8 cellular contexts compared by ENCODE assay signal in the genomic region with DNA sequence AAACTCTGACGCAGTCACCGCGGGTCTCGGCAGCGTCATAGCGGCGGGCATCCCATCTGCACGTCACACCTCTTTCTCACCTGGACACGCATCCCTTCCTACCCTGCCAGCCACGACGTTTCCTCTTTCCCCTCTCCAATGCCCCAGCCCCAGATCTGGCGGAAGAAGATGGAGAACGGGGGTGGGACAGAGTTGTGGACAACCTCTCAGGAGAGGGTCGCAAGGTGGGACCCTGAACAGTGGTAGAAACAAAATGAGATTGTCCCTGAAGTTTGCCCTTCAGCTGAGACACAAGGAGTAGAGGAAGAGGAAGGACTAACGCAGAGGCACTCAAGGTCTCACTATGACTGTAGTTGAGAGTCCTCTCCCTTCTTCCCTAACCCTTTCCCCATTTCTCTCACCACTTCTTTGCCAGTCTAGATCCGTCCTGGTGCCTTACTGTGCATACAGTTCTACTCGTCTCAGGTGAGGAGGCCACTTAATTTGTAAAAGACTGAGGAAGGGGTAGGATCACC. TPM values are rescaled to one million over a fixed set of nuclear protein-coding genes. Genes with fewer than 3 reads are reported as not detected.
DNase-seq lines count a peak whose midpoint lies in the region; ATAC-seq and TF ChIP-seq lines count a peak whose summit lies in the region.

No MANE protein-coding gene starts in this region.

- DNase-seq in activated CD4-positive, alpha-beta T cell treated with anti-CD3 and anti-CD28 coated beads, Interleukin-2, amount 10 ng/mL, durations not matched to agents 24 days and 14 days: no peak
- no peak for DNase-seq in activated CD4-positive, alpha-beta T cell treated with anti-CD3 and anti-CD28 coated beads, Interleukin-2, amount 50 U/mL, for 1 hour
- DNase-seq in activated T-helper 2 cell treated with anti-CD3 and anti-CD28 coated beads, Interferon-gamma antibody, Interleukin-2, Interleukin-4, amounts not matched to agents 10 μg/mL and 5 μg/mL and 100 μg/mL, durations not matched to agents 14 hours and 24 hours and 36 hours (ENCODE audit: low spot score): no peak
- DNase-seq in immature natural killer cell (no peak), OCI-M1 (lab: John Stamatoyannopoulos, UW) (no peak), DMS 273 (lab: John Stamatoyannopoulos, UW; ENCODE audit: unreplicated experiment) (no peak), omental fat pad (ENCODE audit: low spot score) (no peak)

- peak overlapping the region; percentile 89 to 97 (median 93) for H3K4me3 ChIP-seq in subcutaneous abdominal adipose tissue (ENCODE audit: low read depth in 1 of 5, low read length in 5 of 5)

- peak overlapping the region; percentile 74 to 97 (median 86) for H3K9ac ChIP-seq in subcutaneous abdominal adipose tissue (ENCODE audit: low read length in 5 of 5)

- H3K9me3 Mint-ChIP-seq in activated CD4-positive, alpha-beta T cell treated with anti-CD3 and anti-CD28 coated beads, Interleukin-2, amount 10 ng/mL, durations not matched to agents 24 days and 14 days: peaks cover 4% of the 10 kb centered on the region
- no peaks in the 10 kb centered on the region for H3K9me3 Mint-ChIP-seq in activated T-helper 2 cell treated with anti-CD3 and anti-CD28 coated beads, Interferon-gamma antibody, Interleukin-2, Interleukin-4, amounts not matched to agents 10 μg/mL and 5 μg/mL and 100 μg/mL, durations not matched to agents 14 hours and 24 hours and 36 hours
- H3K9me3 Mint-ChIP-seq in immature natural killer cell: no peaks in the 10 kb centered on the region

- peak overlapping the region; percentile 93 for H3K27ac Mint-ChIP-seq in activated CD4-positive, alpha-beta T cell treated with anti-CD3 and anti-CD28 coated beads, Interleukin-2, amount 10 ng/mL, durations not matched to agents 24 days and 14 days
- peak overlapping the region; percentile 85 for H3K27ac Mint-ChIP-seq in activated T-helper 2 cell treated with anti-CD3 and anti-CD28 coated beads, Interferon-gamma antibody, Interleukin-2, Interleukin-4, amounts not matched to agents 10 μg/mL and 5 μg/mL and 100 μg/mL, durations not matched to agents 14 hours and 24 hours and 36 hours
- peak overlapping the region; percentile 95 to 100 (median 98) for H3K27ac Mint-ChIP-seq in immature natural killer cell

- no peak for ATAC-seq in omental fat pad (ENCODE audit: low FRiP score)

- H3K4me3 Mint-ChIP-seq in activated CD4-positive, alpha-beta T cell treated with anti-CD3 and anti-CD28 coated beads, Interleukin-2, amount 10 ng/mL, durations not matched to agents 24 days and 14 days: peak overlapping the region; percentile 96
- H3K4me3 Mint-ChIP-seq in activated T-helper 2 cell treated with anti-CD3 and anti-CD28 coated beads, Interferon-gamma antibody, Interleukin-2, Interleukin-4, amounts not matched to agents 10 μg/mL and 5 μg/mL and 100 μg/mL, durations not matched to agents 14 hours and 24 hours and 36 hours (ENCODE audit: low read depth): peak overlapping the region; percentile 87
- peak overlapping the region; percentile 88 to 97 (median 90) for H3K4me3 Mint-ChIP-seq in immature natural killer cell

- no peak for TF ChIP-seq CTCF in omental fat pad (IDR thresholded peaks at IDR 0.05)

- peaks cover 5 to 35% (median 31%) of the 10 kb centered on the region in 5 donors for H3K4me1 ChIP-seq in subcutaneous abdominal adipose tissue (ENCODE audit: control insufficient read depth in 5 of 5, insufficient read depth in 5 of 5, low read length in 5 of 5)

- H3K27me3 ChIP-seq in subcutaneous abdominal adipose tissue (ENCODE audit: control insufficient read depth in 5 of 5, insufficient read depth in 4 of 5, low read length in 5 of 5): no peaks in the 10 kb centered on the region

- peaks cover 46% of the 10 kb centered on the region for H3K36me3 Mint-ChIP-seq in activated CD4-positive, alpha-beta T cell treated with anti-CD3 and anti-CD28 coated beads, Interleukin-2, amount 10 ng/mL, durations not matched to agents 24 days and 14 days (ENCODE audit: low read depth)
- peaks cover 50% of the 10 kb centered on the region for H3K36me3 Mint-ChIP-seq in activated T-helper 2 cell treated with anti-CD3 and anti-CD28 coated beads, Interferon-gamma antibody, Interleukin-2, Interleukin-4, amounts not matched to agents 10 μg/mL and 5 μg/mL and 100 μg/mL, durations not matched to agents 14 hours and 24 hours and 36 hours (ENCODE audit: low read depth)
- peaks cover 20 to 23% (median 22%) of the 10 kb centered on the region in 3 donors for H3K36me3 Mint-ChIP-seq in immature natural killer cell

- H3K4me1 Mint-ChIP-seq in activated CD4-positive, alpha-beta T cell treated with anti-CD3 and anti-CD28 coated beads, Interleukin-2, amount 10 ng/mL, durations not matched to agents 24 days and 14 days: peaks cover 44% of the 10 kb centered on the region
- peaks cover 42% of the 10 kb centered on the region for H3K4me1 Mint-ChIP-seq in activated T-helper 2 cell treated with anti-CD3 and anti-CD28 coated beads, Interferon-gamma antibody, Interleukin-2, Interleukin-4, amounts not matched to agents 10 μg/mL and 5 μg/mL and 100 μg/mL, durations not matched to agents 14 hours and 24 hours and 36 hours (ENCODE audit: low read depth)
- H3K4me1 Mint-ChIP-seq in immature natural killer cell: peaks cover 52 to 61% of the 10 kb centered on the region in 2 donors

- peaks cover 21 to 31% (median 29%) of the 10 kb centered on the region in 5 donors for H3K36me3 ChIP-seq in subcutaneous abdominal adipose tissue (ENCODE audit: control insufficient read depth in 5 of 5, insufficient read depth in 5 of 5, low read length in 5 of 5)

- no peaks in the 10 kb centered on the region for H3K9me3 ChIP-seq in subcutaneous abdominal adipose tissue (ENCODE audit: control insufficient read depth in 5 of 5, low read length in 5 of 5)

- intact Hi-C loops in activated CD4-positive, alpha-beta T cell treated with anti-CD3 and anti-CD28 coated beads, Interleukin-2, amount 10 ng/mL, durations not matched to agents 24 days and 14 days (cut with micrococcal nuclease): loop anchor here (2.0 to 5.0 kb wide), 2 partner anchors 230 to 260 kb away; partner anchors contain the start of genes GNL1, PPP1R11 and PRR3
- intact Hi-C loops in activated T-helper 2 cell treated with anti-CD3 and anti-CD28 coated beads, Interferon-gamma antibody, Interleukin-2, Interleukin-4, amounts not matched to agents 10 μg/mL and 5 μg/mL and 100 μg/mL, durations not matched to agents 14 hours and 24 hours and 36 hours (cut with micrococcal nuclease): loop anchor here (2.0 to 10.0 kb wide), 4 partner anchors 248 to 355 kb away; partner anchors contain the start of genes ABCF1, MRPS18B, PPP1R10 and PPP1R11

- peak overlapping the region; percentile 95 for H3K27ac ChIP-seq in subcutaneous abdominal adipose tissue (ENCODE audit: low read depth, low read length)

- no peaks in the 10 kb centered on the region for H3K27me3 Mint-ChIP-seq in activated CD4-positive, alpha-beta T cell treated with anti-CD3 and anti-CD28 coated beads, Interleukin-2, amount 10 ng/mL, durations not matched to agents 24 days and 14 days
- H3K27me3 Mint-ChIP-seq in activated T-helper 2 cell treated with anti-CD3 and anti-CD28 coated beads, Interferon-gamma antibody, Interleukin-2, Interleukin-4, amounts not matched to agents 10 μg/mL and 5 μg/mL and 100 μg/mL, durations not matched to agents 14 hours and 24 hours and 36 hours (ENCODE audit: low read depth): no peaks in the 10 kb centered on the region
- H3K27me3 Mint-ChIP-seq in immature natural killer cell (ENCODE audit: low read depth in 3 of 3): peaks cover 16 to 26% (median 18%) of the 10 kb centered on the region in 3 donors

RNA-seq across cellular contexts. Expression of gene TRIM39, which starts 0.6 kb away (rescaled TPM):
- 12.5 and 13.7 TPM in 2 replicates for total RNA-seq in activated CD4-positive, alpha-beta T cell treated with anti-CD3 and anti-CD28 coated beads, Interleukin-2, amount 10 ng/mL, durations not matched to agents 24 days and 14 days
- 11.2 and 13.0 TPM in 2 replicates for total RNA-seq in activated T-helper 2 cell treated with anti-CD3 and anti-CD28 coated beads, Interferon-gamma antibody, Interleukin-2, Interleukin-4, amounts not matched to agents 10 μg/mL and 5 μg/mL and 100 μg/mL, durations not matched to agents 14 hours and 24 hours and 36 hours
- 10 to 100 TPM in 2 of 3 donors, 1 to 10 TPM in 1; 3.3 to 16.1 (median 10.6) TPM for polyA plus RNA-seq in immature natural killer cell
- 10 to 100 TPM; 10.4 to 17.2 (median 15.2) TPM for total RNA-seq in omental fat pad

RNA-seq across cellular contexts. Expression of gene RPP21, which starts 17.7 kb away (rescaled TPM):
- total RNA-seq in activated CD4-positive, alpha-beta T cell treated with anti-CD3 and anti-CD28 coated beads, Interleukin-2, amount 10 ng/mL, durations not matched to agents 24 days and 14 days: 45.0 and 48.0 TPM in 2 replicates
- total RNA-seq in activated T-helper 2 cell treated with anti-CD3 and anti-CD28 coated beads, Interferon-gamma antibody, Interleukin-2, Interleukin-4, amounts not matched to agents 10 μg/mL and 5 μg/mL and 100 μg/mL, durations not matched to agents 14 hours and 24 hours and 36 hours: 40.6 and 41.9 TPM in 2 replicates
- 10 to 100 TPM; 55.3 to 57.0 (median 55.4) TPM for polyA plus RNA-seq in immature natural killer cell
- 10 to 100 TPM; 36.6 to 53.8 (median 48.1) TPM for total RNA-seq in omental fat pad
